In the genomic region with DNA sequence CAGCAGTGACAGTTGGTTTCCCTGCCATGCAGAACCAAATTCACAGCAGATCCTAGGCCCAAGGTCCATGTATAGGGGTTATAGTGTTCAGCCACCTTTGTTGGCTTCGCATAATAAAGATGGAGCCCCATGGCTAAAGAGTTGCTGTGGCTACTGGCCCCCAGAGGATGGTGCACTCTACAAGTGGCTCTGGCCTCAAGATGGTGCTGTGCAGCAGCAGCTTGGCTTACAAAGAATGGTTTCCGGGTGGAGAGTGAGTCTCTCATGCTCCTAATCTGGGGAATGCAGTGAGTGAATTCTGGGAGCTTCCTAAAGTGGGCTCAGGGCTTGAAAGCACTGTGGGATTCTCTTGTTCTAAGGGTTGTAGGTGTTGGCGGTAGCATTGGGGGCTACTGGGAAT, we compare ENCODE assay signal across 1 cellular context.
TF ChIP-seq lines count a peak whose summit lies in the region.

No MANE protein-coding gene starts in this region.

TF ChIP-seq in GM12878, 131 proteins besides CTCF, POLR2A, EP300 and RAD21 (continued from another document):
- TF ChIP-seq, protein P1, sequence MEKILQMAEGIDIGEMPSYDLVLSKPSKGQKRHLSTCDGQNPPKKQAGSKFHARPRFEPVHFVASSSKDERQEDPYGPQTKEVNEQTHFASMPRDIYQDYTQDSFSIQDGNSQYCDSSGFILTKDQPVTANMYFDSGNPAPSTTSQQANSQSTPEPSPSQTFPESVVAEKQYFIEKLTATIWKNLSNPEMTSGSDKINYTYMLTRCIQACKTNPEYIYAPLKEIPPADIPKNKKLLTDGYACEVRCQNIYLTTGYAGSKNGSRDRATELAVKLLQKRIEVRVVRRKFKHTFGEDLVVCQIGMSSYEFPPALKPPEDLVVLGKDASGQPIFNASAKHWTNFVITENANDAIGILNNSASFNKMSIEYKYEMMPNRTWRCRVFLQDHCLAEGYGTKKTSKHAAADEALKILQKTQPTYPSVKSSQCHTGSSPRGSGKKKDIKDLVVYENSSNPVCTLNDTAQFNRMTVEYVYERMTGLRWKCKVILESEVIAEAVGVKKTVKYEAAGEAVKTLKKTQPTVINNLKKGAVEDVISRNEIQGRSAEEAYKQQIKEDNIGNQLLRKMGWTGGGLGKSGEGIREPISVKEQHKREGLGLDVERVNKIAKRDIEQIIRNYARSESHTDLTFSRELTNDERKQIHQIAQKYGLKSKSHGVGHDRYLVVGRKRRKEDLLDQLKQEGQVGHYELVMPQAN (conservative IDR thresholded peaks at IDR 0.05), result no peak
